25 cellular contexts compared by ENCODE assay signal in the genomic region with DNA sequence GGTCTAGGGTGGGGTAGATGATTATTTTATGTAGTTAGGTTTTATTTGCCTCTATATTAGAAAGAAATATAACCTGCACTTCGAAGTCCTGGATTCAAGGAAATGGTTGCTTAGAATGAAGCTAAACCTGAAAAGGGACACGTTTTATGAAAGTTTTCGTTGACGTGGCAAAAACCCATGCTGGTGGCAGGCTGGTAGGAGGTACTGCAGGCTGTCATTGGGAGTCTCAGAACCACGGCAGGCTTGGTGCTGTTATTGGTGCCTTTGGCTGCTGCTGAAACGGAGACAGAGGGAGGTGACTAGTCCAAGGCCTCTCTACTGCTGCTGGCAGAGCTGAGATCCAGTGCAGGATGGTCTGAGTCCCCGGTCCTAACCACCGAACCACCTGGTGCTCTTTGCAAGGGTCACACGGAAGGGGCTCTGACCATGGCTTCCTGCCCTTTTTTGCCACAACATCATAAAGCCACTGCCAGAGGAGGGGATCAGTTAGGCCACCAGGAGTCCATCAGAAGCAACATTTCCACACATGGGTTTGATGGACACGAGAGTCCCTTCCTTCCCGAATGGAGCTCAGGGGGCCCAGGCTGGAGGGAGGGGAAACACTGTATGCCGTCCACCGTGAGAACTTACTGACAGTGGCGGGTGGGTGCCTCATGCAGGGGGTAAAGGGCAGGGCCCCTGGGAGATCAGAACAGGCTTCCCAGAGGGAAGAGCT. TPM values are rescaled to one million over a fixed set of nuclear protein-coding genes. Genes with fewer than 3 reads are reported as not detected.
"Had no signal": no experiment of that assay in that cellular context is flagged by ENCODE, and none has a peak within 500 bp of the region (broad histone marks: within the 10 kb centered on the region; RNA-seq: fewer than 3 reads in every experiment).

No MANE protein-coding gene starts in this region.

- H3K4me3 Mint-ChIP-seq: brain; effector memory CD8-positive, alpha-beta T cell; mesothelial cell of epicardium; naive thymus-derived CD8-positive, alpha-beta T cell; T-cell; T-helper 2 cell treated with Interferon-gamma antibody and Interleukin-4, amounts not matched to agents 5 μg/mL and 100 μg/mL, for 36 hours had no signal

- H3K79me2 ChIP-seq: parathyroid adenoma had no signal

- H3K4me1 ChIP-seq: parathyroid adenoma, right lobe of liver, testis had no signal

- H3K4me3 ChIP-seq: dorsolateral prefrontal cortex, esophagus muscularis mucosa, right lobe of liver, skin epidermis, testis, upper lobe of left lung had no signal

- ATAC-seq: activated naive CD4-positive, alpha-beta T cell treated with anti-CD3 and anti-CD28 coated beads, Interleukin-2, amount 50 U/mL, for 72 hours; effector memory CD8-positive, alpha-beta T cell; left ventricle myocardium superior; naive thymus-derived CD8-positive, alpha-beta T cell; right lobe of liver; T-cell had no signal

- H3K27ac ChIP-seq: dorsolateral prefrontal cortex, esophagus muscularis mucosa, parathyroid adenoma, right lobe of liver, skin epidermis, testis, upper lobe of left lung, WERI-Rb-1 had no signal

- H3K36me3 ChIP-seq: right lobe of liver, WERI-Rb-1 had no signal

- H3K4me1 Mint-ChIP-seq: brain, T-cell had no signal

- H2AFZ ChIP-seq: parathyroid adenoma had no signal

- H3K27ac Mint-ChIP-seq: brain; effector memory CD8-positive, alpha-beta T cell; mesothelial cell of epicardium had no signal

- H3K9me3 ChIP-seq: esophagus muscularis mucosa, right lobe of liver, testis, upper lobe of left lung had no signal

- H3K9me3 Mint-ChIP-seq: activated naive CD4-positive, alpha-beta T cell treated with anti-CD3 and anti-CD28 coated beads, Interleukin-2, amount 50 U/mL, for 72 hours; brain; effector memory CD8-positive, alpha-beta T cell; mesothelial cell of epicardium; naive thymus-derived CD8-positive, alpha-beta T cell; T-cell; T-helper 2 cell treated with Interferon-gamma antibody and Interleukin-4, amounts not matched to agents 5 μg/mL and 100 μg/mL, for 36 hours had no signal

- H3K9ac ChIP-seq: parathyroid adenoma had no signal

- H3K36me3 Mint-ChIP-seq: activated naive CD4-positive, alpha-beta T cell treated with anti-CD3 and anti-CD28 coated beads, Interleukin-2, amount 50 U/mL, for 72 hours; brain; mesothelial cell of epicardium; naive thymus-derived CD8-positive, alpha-beta T cell; T-cell had no signal

- H3K27me3 ChIP-seq: right lobe of liver, testis, upper lobe of left lung had no signal

- DNase-seq: activated CD4-positive, alpha-beta T cell treated with anti-CD3 and anti-CD28 coated beads for 1 hour; activated CD4-positive, alpha-beta T cell treated with anti-CD3 and anti-CD28 coated beads, Interleukin-2, amount 50 U/mL, for 4 hours; activated gamma-delta T cell treated with Interleukin-2 at 50 U/mL for 16 hours; activated T-cell treated with anti-CD3 and anti-CD28 coated beads for 4 hours; aorta; dorsolateral prefrontal cortex; effector memory CD8-positive, alpha-beta T cell; head of caudate nucleus; hypothalamus; left ventricle myocardium superior; mammary epithelial cell; naive thymus-derived CD8-positive, alpha-beta T cell; right lobe of liver; stimulated activated CD4-positive, alpha-beta T cell treated with anti-CD3 and anti-CD28 coated beads, Interleukin-1b, Interleukin-23, amount 100 ng/mL, for 48 hours; T-cell; testis; WERI-Rb-1 had no signal

RNA-seq across cellular contexts. Expression of a gene that starts 13.4 kb away (rescaled TPM):
- total RNA-seq: mammary epithelial cell had no signal
- polyA plus RNA-seq: mammary epithelial cell; naive thymus-derived CD8-positive, alpha-beta T cell had no signal
